Comparison of ENCODE assay signal across 1 cellular context in genomic region chr5:27472000-27472763, GRCh38.
TF ChIP-seq lines count a peak whose summit lies in the region.

No MANE protein-coding gene starts in this region.

TF ChIP-seq in GM12878, 131 proteins besides CTCF, POLR2A, EP300 and RAD21 (continued from another document):
- TF ChIP-seq ZNF592 (IDR thresholded peaks at IDR 0.05) (no peak), BACH1 (IDR thresholded peaks at IDR 0.05; ENCODE audit: borderline replicate concordance) (0 out of 2 replicates have a peak, but pooled peaks have one; percentile 19), NR2F1 (conservative IDR thresholded peaks at IDR 0.05) (peak; percentile 84), E2F8 (IDR thresholded peaks at IDR 0.05; ENCODE audit: low read depth, partially characterized antibody) (no peak), DPF2 (IDR thresholded peaks at IDR 0.05) (0 out of 2 replicates have a peak, but pooled peaks have one; percentile 38), SMAD1 (IDR thresholded peaks at IDR 0.05; ENCODE audit: low read depth, partially characterized antibody) (no peak), IKZF2 (IDR thresholded peaks at IDR 0.05) (peak in 1 of 2 experiments; percentile 45; a peak in 1 of 4 replicates), ATF7 (IDR thresholded peaks at IDR 0.05; ENCODE audit: low read depth) (0 out of 2 replicates have a peak, but pooled peaks have one; percentile 12), MEF2B (IDR thresholded peaks at IDR 0.05; ENCODE audit: partially characterized antibody, poor library complexity, severe bottlenecking) (peak; percentile 87), HDGF (IDR thresholded peaks at IDR 0.05) (0 out of 2 replicates have a peak, but pooled peaks have one; percentile 25), SKIL (IDR thresholded peaks at IDR 0.05; ENCODE audit: low read depth, poor library complexity, severe bottlenecking) (peak; percentile 79), MLLT1 (IDR thresholded peaks at IDR 0.05) (peak; percentile 80)
